In the genomic region with DNA sequence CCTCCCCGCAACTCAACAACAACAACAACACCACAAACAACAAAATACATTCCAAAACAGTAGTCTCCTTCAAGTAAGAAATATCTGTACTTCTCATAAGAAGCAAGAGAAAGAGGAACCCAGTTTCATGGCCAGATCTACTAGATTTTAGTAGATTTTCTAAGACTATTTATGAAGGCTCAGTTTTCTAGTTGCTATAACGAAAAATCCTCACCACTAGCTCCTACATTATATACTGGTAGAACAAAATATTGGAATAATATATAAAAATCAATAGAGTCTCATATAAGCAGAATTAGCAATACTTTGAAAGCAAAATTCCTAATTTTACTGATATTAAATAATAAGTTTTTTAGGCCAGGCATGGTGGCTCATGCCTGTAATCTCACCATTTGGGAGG, we compare ENCODE assay signal across 25 cellular contexts.
"Had no signal": no experiment of that assay in that cellular context is flagged by ENCODE, and none has a peak within 500 bp of the region (broad histone marks: within the 10 kb centered on the region; RNA-seq: fewer than 3 reads in every experiment).

No MANE protein-coding gene starts in this region.

- H3K4me3 Mint-ChIP-seq: naive thymus-derived CD4-positive, alpha-beta T cell; natural killer cell; nephron; neural progenitor cell; stimulated activated effector memory CD8-positive, alpha-beta T cell treated with anti-CD3 and anti-CD28 coated beads, Interleukin-12 subunit alpha, Interleukin-12 subunit beta, amount 100 ng/mL, for 72 hours; stimulated activated naive B cell treated with anti-CD40 and anti-IgM and Interleukin-4, amounts not matched to agents 10 μg/mL and 1 μg/mL and 100 μg/mL, for 72 hours; stimulated activated naive CD8-positive, alpha-beta T cell treated with anti-CD3 and anti-CD28 coated beads, Interleukin-15, Interleukin-2, amounts not matched to agents 100 ng/mL and 50 ng/mL, for 24 hours had no signal

- H3K27me3 Mint-ChIP-seq: naive thymus-derived CD4-positive, alpha-beta T cell; stimulated activated naive B cell treated with anti-CD40 and anti-IgM and Interleukin-4, amounts not matched to agents 10 μg/mL and 1 μg/mL and 100 μg/mL, for 72 hours; stimulated activated naive CD8-positive, alpha-beta T cell treated with anti-CD3 and anti-CD28 coated beads, Interleukin-15, Interleukin-2, amounts not matched to agents 100 ng/mL and 50 ng/mL, for 24 hours had no signal

- H3K9me3 Mint-ChIP-seq: naive thymus-derived CD4-positive, alpha-beta T cell; natural killer cell; nephron; neural progenitor cell; stimulated activated effector memory CD8-positive, alpha-beta T cell treated with anti-CD3 and anti-CD28 coated beads, Interleukin-12 subunit alpha, Interleukin-12 subunit beta, amount 100 ng/mL, for 72 hours; stimulated activated naive B cell treated with anti-CD40 and anti-IgM and Interleukin-4, amounts not matched to agents 10 μg/mL and 1 μg/mL and 100 μg/mL, for 72 hours; stimulated activated naive CD8-positive, alpha-beta T cell treated with anti-CD3 and anti-CD28 coated beads, Interleukin-15, Interleukin-2, amounts not matched to agents 100 ng/mL and 50 ng/mL, for 24 hours had no signal

- H3K9me3 ChIP-seq: pancreas, prostate gland, right lobe of liver, sigmoid colon, stomach, thoracic aorta, thyroid gland, tibial nerve, upper lobe of left lung had no signal

- H3K27me3 ChIP-seq: neural progenitor cell, pancreas, right lobe of liver, sigmoid colon, stomach, thyroid gland, tibial nerve, upper lobe of left lung had no signal

- H3K36me3 ChIP-seq: neural progenitor cell, pancreas, prostate gland had no signal

- H3K27ac Mint-ChIP-seq: naive thymus-derived CD4-positive, alpha-beta T cell; nephron; neural progenitor cell; stimulated activated effector memory CD8-positive, alpha-beta T cell treated with anti-CD3 and anti-CD28 coated beads, Interleukin-12 subunit alpha, Interleukin-12 subunit beta, amount 100 ng/mL, for 72 hours; stimulated activated naive B cell treated with anti-CD40 and anti-IgM and Interleukin-4, amounts not matched to agents 10 μg/mL and 1 μg/mL and 100 μg/mL, for 72 hours; stimulated activated naive CD8-positive, alpha-beta T cell treated with anti-CD3 and anti-CD28 coated beads, Interleukin-15, Interleukin-2, amounts not matched to agents 100 ng/mL and 50 ng/mL, for 24 hours had no signal

- ATAC-seq: naive thymus-derived CD4-positive, alpha-beta T cell; natural killer cell; pancreas; right cardiac atrium; right lobe of liver; stimulated activated effector memory CD8-positive, alpha-beta T cell treated with anti-CD3 and anti-CD28 coated beads, Interleukin-12 subunit alpha, Interleukin-12 subunit beta, amount 100 ng/mL, for 72 hours; stimulated activated naive B cell treated with anti-CD40 and anti-IgM and Interleukin-4, amounts not matched to agents 10 μg/mL and 1 μg/mL and 100 μg/mL, for 72 hours had no signal

- H3K9ac ChIP-seq: neural progenitor cell had no signal

- H3K4me3 ChIP-seq: neural progenitor cell, pancreas, prostate gland, right lobe of liver, sigmoid colon, stomach, thoracic aorta, thyroid gland, tibial nerve, upper lobe of left lung had no signal

- H3K4me2 ChIP-seq: neural progenitor cell had no signal

- H3K27ac ChIP-seq: neural progenitor cell, pancreas, prostate gland, right lobe of liver, sigmoid colon, stomach, thoracic aorta, thyroid gland, tibial nerve, upper lobe of left lung had no signal

- H3K4me1 ChIP-seq: pancreas, prostate gland, right lobe of liver, sigmoid colon, thyroid gland, upper lobe of left lung had no signal

- H3K4me1 Mint-ChIP-seq: naive thymus-derived CD4-positive, alpha-beta T cell; natural killer cell; nephron; neural progenitor cell; stimulated activated effector memory CD8-positive, alpha-beta T cell treated with anti-CD3 and anti-CD28 coated beads, Interleukin-12 subunit alpha, Interleukin-12 subunit beta, amount 100 ng/mL, for 72 hours had no signal

- FAIRE-seq: urothelium cell line had no signal

- H3K36me3 Mint-ChIP-seq: neural progenitor cell had no signal

- H2AFZ ChIP-seq: neural progenitor cell had no signal

- DNase-seq: naive thymus-derived CD4-positive, alpha-beta T cell; natural killer cell; nucleus accumbens; pancreas; right cardiac atrium; right lobe of liver; sigmoid colon; small intestine; stimulated activated CD4-positive, alpha-beta T cell treated with anti-CD3 and anti-CD28 coated beads, Interleukin-15, amount 100 ng/mL, for 24 hours; stimulated activated CD4-positive, alpha-beta T cell treated with anti-CD3 and anti-CD28 coated beads, Interleukin-2, amount 100 ng/mL, for 24 hours; stimulated activated CD4-positive, alpha-beta T cell treated with anti-CD3 and anti-CD28 coated beads, Interleukin-2, amount 100 ng/mL, for 48 hours; stimulated activated CD4-positive, alpha-beta T cell treated with anti-CD3 and anti-CD28 coated beads, Interleukin-4, amount 100 ng/mL, for 24 hours; stimulated activated naive B cell treated with anti-CD40 and anti-IgM and Interleukin-4, amounts not matched to agents 10 μg/mL and 1 μg/mL and 100 μg/mL, for 72 hours; stimulated activated naive CD4-positive, alpha-beta T cell treated with Interleukin-2 at 50 U/mL for 16 hours; stomach; thyroid gland; upper lobe of left lung had no signal
